In the genomic region with DNA sequence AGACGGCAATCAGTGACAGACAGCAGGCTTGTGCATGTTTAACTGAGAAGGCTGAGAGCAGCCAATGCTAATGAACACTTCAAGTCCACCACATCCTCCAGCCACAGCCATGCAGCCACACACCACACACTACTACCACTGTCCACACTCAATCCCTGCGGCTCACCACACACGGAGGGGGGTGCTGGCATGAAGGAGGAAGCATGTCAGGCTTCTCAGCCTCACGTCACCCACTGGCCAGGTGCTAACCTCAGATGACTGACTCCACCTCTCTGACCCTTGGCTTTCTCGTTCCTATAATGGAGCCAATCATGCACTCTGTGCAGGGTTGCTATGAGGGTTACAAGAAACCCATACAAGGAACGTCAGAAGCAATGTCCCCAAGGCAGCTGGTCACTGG, we compare ENCODE assay signal across 19 cellular contexts.
A peak's percentile ranks its signal among the peaks of the same experiment; 100 is the strongest.
DNase-seq lines count a peak whose midpoint lies in the region; ATAC-seq and TF ChIP-seq lines count a peak whose summit lies in the region.
"Had no signal": no experiment of that assay in that cellular context is flagged by ENCODE, and none has a peak within 500 bp of the region (broad histone marks: within the 10 kb centered on the region; RNA-seq: fewer than 3 reads in every experiment).

No MANE protein-coding gene starts in this region.

- no peaks in the 10 kb centered on the region for H3K9me3 Mint-ChIP-seq in osteocyte (ENCODE audit: unreplicated experiment)
- no peaks in the 10 kb centered on the region for H3K9me3 Mint-ChIP-seq in activated CD4-positive, alpha-beta memory T cell treated with anti-CD3 and anti-CD28 coated beads for 36 hours
- H3K9me3 Mint-ChIP-seq: activated naive CD8-positive, alpha-beta T cell treated with anti-CD3 and anti-CD28 coated beads, Interleukin-2, amount 10 ng/mL, durations not matched to agents 7 days and 5 days; activated T-cell treated with anti-CD3 and anti-CD28 coated beads, Interleukin-2, amount 50 U/mL, for 72 hours had no signal

- in situ Hi-C loops in astrocyte of the cerebellum (cut with HindIII; ENCODE audit: low sequenced_read_pairs), result no loop called here
- in situ Hi-C loops in G401 (cut with HindIII; ENCODE audit: low sequenced_read_pairs), result no loop called here

- CTCF ChIA-PET in activated CD4-positive, alpha-beta memory T cell treated with anti-CD3 and anti-CD28 coated beads for 36 hours (lab: Charles Lee), result interaction anchor here (1.7 kb wide), 1 partner anchor 9 kb away, joined by 3 read pairs; no protein-coding TSS in a partner anchor

- no peak overlapping the region for H3K27ac Mint-ChIP-seq in osteocyte (ENCODE audit: unreplicated experiment)
- no peak overlapping the region for H3K27ac Mint-ChIP-seq in activated CD4-positive, alpha-beta memory T cell treated with anti-CD3 and anti-CD28 coated beads for 36 hours
- H3K27ac Mint-ChIP-seq: activated naive CD8-positive, alpha-beta T cell treated with anti-CD3 and anti-CD28 coated beads, Interleukin-2, amount 10 ng/mL, durations not matched to agents 7 days and 5 days; activated T-cell treated with anti-CD3 and anti-CD28 coated beads, Interleukin-2, amount 50 U/mL, for 72 hours had no signal

- no peak overlapping the region for H3K4me3 Mint-ChIP-seq in osteocyte (ENCODE audit: unreplicated experiment)
- H3K4me3 Mint-ChIP-seq in activated CD4-positive, alpha-beta memory T cell treated with anti-CD3 and anti-CD28 coated beads for 36 hours, result no peak overlapping the region
- H3K4me3 Mint-ChIP-seq: activated naive CD8-positive, alpha-beta T cell treated with anti-CD3 and anti-CD28 coated beads, Interleukin-2, amount 10 ng/mL, durations not matched to agents 7 days and 5 days; activated T-cell treated with anti-CD3 and anti-CD28 coated beads, Interleukin-2, amount 50 U/mL, for 72 hours had no signal

- no peak overlapping the region for H3K4me3 ChIP-seq in HL-60 (replicated peaks; ENCODE audit: insufficient read depth, low read length)
- no peak overlapping the region for H3K4me3 ChIP-seq in astrocyte of the cerebellum (ENCODE audit: low read depth, low read length)
- H3K4me3 ChIP-seq: MG63, PC-9 had no signal

- H3K36me3 Mint-ChIP-seq in osteocyte (ENCODE audit: unreplicated experiment), result peaks cover 4% of the 10 kb centered on the region
- no peaks in the 10 kb centered on the region for H3K36me3 Mint-ChIP-seq in activated CD4-positive, alpha-beta memory T cell treated with anti-CD3 and anti-CD28 coated beads for 36 hours
- H3K36me3 Mint-ChIP-seq: activated naive CD8-positive, alpha-beta T cell treated with anti-CD3 and anti-CD28 coated beads, Interleukin-2, amount 10 ng/mL, durations not matched to agents 7 days and 5 days had no signal

- intact Hi-C loops in activated CD4-positive, alpha-beta memory T cell treated with anti-CD3 and anti-CD28 coated beads for 36 hours (cut with micrococcal nuclease), result loop anchor here (1.0 kb wide), 1 partner anchor 660 kb away; no protein-coding TSS in a partner anchor

- no peaks in the 10 kb centered on the region for H3K27me3 ChIP-seq in HL-60 (ENCODE audit: insufficient read depth, poor library complexity, severe bottlenecking)
- H3K27me3 ChIP-seq: MG63, neutrophil had no signal

- no peak overlapping the region for H3K27ac ChIP-seq in HL-60 (replicated peaks)
- H3K27ac ChIP-seq: neutrophil, PC-9 had no signal

- ATAC-seq in GM18867 (IDR thresholded peaks at IDR 0.05; ENCODE audit: unreplicated experiment) (peak; percentile 72), GM21717 (IDR thresholded peaks at IDR 0.05; ENCODE audit: unreplicated experiment) (no peak)
- ATAC-seq: activated T-cell treated with anti-CD3 and anti-CD28 coated beads, Interleukin-2, amount 50 U/mL, for 72 hours; SK-N-SH treated with all-trans-retinoic acid at 6 μM for 48 hours had no signal

- TF ChIP-seq CTCF in HL-60 (IDR thresholded peaks at IDR 0.05; ENCODE audit: insufficient read depth, low read length) (no peak), astrocyte of the cerebellum (IDR thresholded peaks at IDR 0.05; ENCODE audit: low read depth, low read length, missing control alignments) (no peak), osteocyte (IDR thresholded peaks at IDR 0.05) (no peak)

- POLR2A ChIA-PET in activated CD4-positive, alpha-beta memory T cell treated with anti-CD3 and anti-CD28 coated beads for 36 hours (lab: Charles Lee), result no interaction called here

- peaks cover 8% of the 10 kb centered on the region for H3K4me1 Mint-ChIP-seq in osteocyte (ENCODE audit: unreplicated experiment)
- no peaks in the 10 kb centered on the region for H3K4me1 Mint-ChIP-seq in activated CD4-positive, alpha-beta memory T cell treated with anti-CD3 and anti-CD28 coated beads for 36 hours (ENCODE audit: low read depth)
- H3K4me1 Mint-ChIP-seq: activated naive CD8-positive, alpha-beta T cell treated with anti-CD3 and anti-CD28 coated beads, Interleukin-2, amount 10 ng/mL, durations not matched to agents 7 days and 5 days had no signal

- DNase-seq in HL-60 (ENCODE audit: low read depth in 1 of 2, low spot score in 1 of 2), result peak; percentile 21 to 34
- peak; percentile 79 for DNase-seq in astrocyte of the cerebellum (ENCODE audit: low read depth)
- DNase-seq in osteocyte (ENCODE audit: extremely low spot score, unreplicated experiment), result peak; percentile 62
- DNase-seq in G401 (ENCODE audit: low spot score), result no peak
- no peak for DNase-seq in activated CD4-positive, alpha-beta memory T cell treated with anti-CD3 and anti-CD28 coated beads for 36 hours
- no peak for DNase-seq in stimulated activated CD4-positive, alpha-beta T cell treated with anti-CD3 and anti-CD28 coated beads, Interleukin-1b, Interleukin-23, amount 100 ng/mL, for 48 hours
- DNase-seq: activated naive CD8-positive, alpha-beta T cell treated with anti-CD3 and anti-CD28 coated beads, Interleukin-2, amount 10 ng/mL, durations not matched to agents 7 days and 5 days; activated T-cell treated with anti-CD3 and anti-CD28 coated beads, Interleukin-2, amount 50 U/mL, for 72 hours; Calu3; caudate nucleus; effector CD4-positive, alpha-beta T cell; GF-D8; NCI-H524; PC-9 had no signal

- no peaks in the 10 kb centered on the region for H3K27me3 Mint-ChIP-seq in osteocyte (ENCODE audit: unreplicated experiment)
- peaks cover 18% of the 10 kb centered on the region for H3K27me3 Mint-ChIP-seq in activated CD4-positive, alpha-beta memory T cell treated with anti-CD3 and anti-CD28 coated beads for 36 hours

Comparison
In these comparisons a context has a peak if more than half of its experiments do, and no peak if none do; other contexts are left out.
1. DNase-seq: peak in HL-60 (2 of 2), astrocyte of the cerebellum (single experiment) and osteocyte (single experiment); none in G401 (single experiment), activated CD4-positive, alpha-beta memory T cell treated with anti-CD3 and anti-CD28 coated beads for 36 hours (single experiment) and stimulated activated CD4-positive, alpha-beta T cell treated with anti-CD3 and anti-CD28 coated beads, Interleukin-1b, Interleukin-23, amount 100 ng/mL, for 48 hours (single experiment).